ENCODE assay signal across 15 cellular contexts in the genomic region with DNA sequence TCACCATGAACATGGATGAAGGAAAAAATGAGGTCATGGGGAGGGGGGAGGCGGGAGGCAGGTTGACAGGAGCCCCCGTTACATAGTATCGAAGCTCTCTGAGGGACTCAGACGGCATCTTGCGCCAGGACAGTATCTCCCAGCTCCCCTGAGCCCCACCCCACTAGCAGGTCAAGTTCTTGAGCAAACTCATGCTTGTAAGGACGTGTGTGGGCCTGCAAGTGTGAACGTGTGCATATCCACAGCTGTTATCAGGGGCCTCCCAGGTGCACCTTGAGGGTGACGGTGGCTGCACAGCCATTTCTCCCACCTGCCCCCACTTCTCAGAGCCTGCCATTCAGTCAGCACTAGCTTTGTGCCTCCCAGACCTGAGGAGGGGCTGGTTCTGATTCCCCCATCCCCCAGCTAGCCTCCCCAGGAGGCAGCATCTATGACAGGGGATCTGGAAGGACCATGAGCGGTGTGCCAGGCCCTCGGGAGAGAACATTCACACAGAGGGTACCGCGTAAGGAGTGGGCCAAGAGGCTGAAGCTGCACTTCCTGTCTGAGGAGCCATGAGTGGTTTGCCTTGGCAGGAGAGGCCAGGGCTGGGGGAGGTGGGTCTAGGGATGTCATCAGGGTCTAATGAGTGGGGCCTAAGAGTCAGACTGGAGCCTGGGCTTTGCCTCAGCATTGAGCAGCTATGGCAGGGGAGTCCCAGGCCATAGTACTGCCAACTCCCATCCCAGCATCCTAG. TPM values are rescaled to one million over a fixed set of nuclear protein-coding genes. Genes with fewer than 3 reads are reported as not detected.
DNase-seq lines count a peak whose midpoint lies in the region; ATAC-seq and TF ChIP-seq lines count a peak whose summit lies in the region.
"Had no signal": no experiment of that assay in that cellular context is flagged by ENCODE, and none has a peak within 500 bp of the region (broad histone marks: within the 10 kb centered on the region; RNA-seq: fewer than 3 reads in every experiment).

No MANE protein-coding gene starts in this region.

- H3K27me3 ChIP-seq in NT2/D1 (ENCODE audit: insufficient read depth, insufficient read length) (peaks cover 22% of the 10 kb centered on the region), esophagus (ENCODE audit: control insufficient read depth in 1 of 2, insufficient read depth in 2 of 2, low read length in 2 of 2) (no peaks in the 10 kb centered on the region), prostate gland (replicated peaks; ENCODE audit: insufficient read depth) (no peaks in the 10 kb centered on the region)

- peaks cover 36% of the 10 kb centered on the region for H3K4me1 ChIP-seq in NT2/D1 (ENCODE audit: insufficient read depth, insufficient read length)
- H3K4me1 ChIP-seq in esophagus (ENCODE audit: control insufficient read depth in 2 of 2, insufficient read depth in 2 of 2, low read length in 1 of 2): peaks cover 11 to 44% of the 10 kb centered on the region in 2 donors
- peaks cover 33% of the 10 kb centered on the region for H3K4me1 ChIP-seq in prostate gland (replicated peaks)

- WGBS in esophagus, 2 donors: 40 to 57% methylated on average over 12 of the region's 12 CpGs
- 30% methylated on average over 12 of the region's 12 CpGs for WGBS in prostate gland

- H3K9me3 ChIP-seq in NT2/D1 (ENCODE audit: insufficient read depth, low read length) (no peaks in the 10 kb centered on the region), esophagus (ENCODE audit: control insufficient read depth in 2 of 2, insufficient read depth in 1 of 2, low read depth in 1 of 2, low read length in 1 of 2) (no peaks in the 10 kb centered on the region), prostate gland (no peaks in the 10 kb centered on the region)

- H3K36me3 ChIP-seq in NT2/D1 (ENCODE audit: insufficient read depth, insufficient read length, low read length) (peaks cover 29% of the 10 kb centered on the region), esophagus (ENCODE audit: control insufficient read depth in 2 of 2, insufficient read depth in 2 of 2, low read length in 1 of 2) (peaks cover 0 to 24% of the 10 kb centered on the region in 2 donors), prostate gland (no peaks in the 10 kb centered on the region)

- peak overlapping the region; percentile 34 for H3K9ac ChIP-seq in NT2/D1 (ENCODE audit: insufficient read length, low read depth)

- peak; percentile 54 for TF ChIP-seq POLR2A in prostate gland (IDR thresholded peaks at IDR 0.05)

- no peak for ATAC-seq in GM21367 (IDR thresholded peaks at IDR 0.05; ENCODE audit: unreplicated experiment)
- ATAC-seq: stimulated activated naive CD8-positive, alpha-beta T cell treated with anti-CD3 and anti-CD28 coated beads, Interleukin-15, amount 100 ng/mL, for 72 hours had no signal

- TF ChIP-seq CTCF in prostate gland (IDR thresholded peaks at IDR 0.05) (no peak), GM10248 (IDR thresholded peaks at IDR 0.05; ENCODE audit: control extremely low read depth, extremely low read depth, low read depth, missing control alignments) (no peak)

- intact Hi-C loops in prostate gland (cut with DNase I): no loop called here

- CTCF ChIA-PET in GM10248 (lab: Yijun Ruan, JAX): interaction anchor here (1.3 to 1.6 kb wide), 2 partner anchors 20 to 68 kb away, joined by 3 to 4 read pairs; no protein-coding TSS in a partner anchor

- peak overlapping the region; percentile 88 to 98 for H3K27ac ChIP-seq in esophagus (ENCODE audit: low read depth in 2 of 2, low read length in 1 of 2)
- peak overlapping the region; percentile 83 for H3K27ac ChIP-seq in prostate gland

- DNase-seq in DMS79 treated with DMSO at 0.1 percent for 48 hours (lab: John Stamatoyannopoulos, UW) (peak; percentile 60), NT2/D1 (ENCODE audit: low read depth, low spot score) (no peak), prostate gland (ENCODE audit: low spot score) (peak; percentile 84), KG1 (lab: John Stamatoyannopoulos, UW) (no peak), HUDEP-2 (lab: John Stamatoyannopoulos, UW; ENCODE audit: unreplicated experiment in 76 of 76) (no peak), GM10248 (ENCODE audit: extremely low spot score) (no peak)
- DNase-seq: foreskin melanocyte; NCI-H524 treated with DMSO at 0.1 percent for 48 hours; stimulated activated CD4-positive, alpha-beta T cell treated with anti-CD3 and anti-CD28 coated beads, Interleukin-1b, Interleukin-23, amount 100 ng/mL, for 48 hours; stimulated activated naive CD8-positive, alpha-beta T cell treated with anti-CD3 and anti-CD28 coated beads, Interleukin-15, amount 100 ng/mL, for 72 hours had no signal

- POLR2A ChIA-PET in GM10248 (lab: Yijun Ruan, JAX): no interaction called here

- H3K4me3 ChIP-seq in NT2/D1 (ENCODE audit: insufficient read length, low read depth) (no peak overlapping the region), esophagus (ENCODE audit: low read depth in 1 of 2, low read length in 2 of 2) (peak overlapping the region; percentile 15 to 89), prostate gland (no peak overlapping the region)

RNA-seq across cellular contexts. Expression of gene SEMA3F, which starts 2.9 kb away (rescaled TPM):
- 10 to 100 TPM; 55.4 to 79.6 TPM for polyA plus RNA-seq in esophagus
- total RNA-seq in prostate gland: 10 to 100 TPM; 43.3 to 71.8 TPM
- polyA plus RNA-seq: IgD-negative memory B cell had no signal

RNA-seq across cellular contexts. Expression of gene GNAT1, which starts 33.4 kb away (rescaled TPM):
- polyA plus RNA-seq in esophagus: under 1 TPM; 0.02 to 0.07 TPM
- not detected for total RNA-seq in prostate gland
- total RNA-seq: mononuclear cell; T-helper 1 cell treated with Interleukin-12 subunit alpha and Interleukin-12 subunit beta and Interleukin-4 antibody, amounts not matched to agents 30 ng/mL and 1 ng/mL, for 36 hours had no signal
- polyA plus RNA-seq: IgD-negative memory B cell had no signal

RNA-seq across cellular contexts. Expression of gene SLC38A3, which starts 47.1 kb away (rescaled TPM):
- under 1 TPM; 0.08 to 0.11 TPM for polyA plus RNA-seq in esophagus
- 1 to 10 TPM in 1 of 2 donors, under 1 TPM in 1; 0.41 to 4.0 TPM for total RNA-seq in prostate gland
- total RNA-seq: mononuclear cell; T-helper 1 cell treated with Interleukin-12 subunit alpha and Interleukin-12 subunit beta and Interleukin-4 antibody, amounts not matched to agents 30 ng/mL and 1 ng/mL, for 36 hours had no signal
- polyA plus RNA-seq: IgD-negative memory B cell had no signal

Comparison
In these comparisons a context has a peak if more than half of its experiments do, and no peak if none do; other contexts are left out.
1. DNase-seq: peak in DMS79 treated with DMSO at 0.1 percent for 48 hours (single experiment) and prostate gland (single experiment); none in NT2/D1 (single experiment), KG1 (single experiment), HUDEP-2 (0 of 76) and GM10248 (single experiment).
2. H3K4me3 ChIP-seq: peak in esophagus (2 of 2); none in NT2/D1 (single experiment) and prostate gland (0 of 2).